ENCODE assay signal across 8 cellular contexts in the genomic region with DNA sequence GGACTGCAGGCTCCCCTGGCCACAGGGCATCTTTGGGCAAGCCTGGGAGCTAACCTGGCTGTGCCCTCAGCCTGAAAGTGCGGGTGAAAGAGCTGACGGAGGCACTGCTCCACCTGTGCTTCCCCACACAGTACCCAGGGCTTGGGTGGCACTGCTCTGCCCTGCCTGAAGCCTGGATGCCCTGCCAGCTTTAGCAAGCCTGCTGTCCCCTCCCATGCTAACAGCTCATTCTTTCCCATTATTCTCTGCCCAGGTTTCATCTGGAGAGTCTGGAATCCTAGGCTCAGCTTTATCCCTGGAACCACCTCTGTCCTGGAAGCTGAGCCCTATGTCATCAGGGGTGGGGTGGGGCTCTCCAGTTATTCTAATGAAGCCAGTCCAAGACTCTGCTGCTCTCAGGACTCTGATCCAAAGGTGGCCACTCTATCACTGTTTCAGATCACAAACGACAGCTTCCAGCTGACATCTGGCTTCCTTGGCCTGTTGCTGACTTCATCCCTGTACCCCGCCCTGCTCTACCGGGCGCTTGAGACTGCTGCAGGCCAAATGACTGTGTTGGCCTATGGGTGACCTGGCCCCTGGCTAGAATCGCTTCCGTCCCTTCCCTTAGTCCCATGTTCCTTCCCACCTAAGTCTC. TPM values are rescaled to one million over a fixed set of nuclear protein-coding genes. Genes with fewer than 3 reads are reported as not detected.
A peak's percentile ranks its signal among the peaks of the same experiment; 100 is the strongest.
DNase-seq lines count a peak whose midpoint lies in the region; ATAC-seq and TF ChIP-seq lines count a peak whose summit lies in the region.

No MANE protein-coding gene starts in this region.

- peak overlapping the region; percentile 54 to 74 (median 69) for H3K9ac ChIP-seq in skeletal muscle tissue (ENCODE audit: low read depth in 1 of 3, low read length in 3 of 3)

- DNase-seq in ELR (ENCODE audit: low read depth) (peak; percentile 92), WTC11 (ENCODE audit: low spot score) (no peak), heart right ventricle (peak; percentile 65 to 75), progenitor cell of endocrine pancreas (ENCODE audit: low spot score, unreplicated experiment) (no peak)

- H3K27ac ChIP-seq in heart right ventricle (peak overlapping the region; percentile 48 to 97 (median 91)), skeletal muscle tissue (ENCODE audit: low read depth, low read length) (peak overlapping the region; percentile 83)

- 46 to 54% methylated on average over 8 of the region's 8 CpGs for WGBS in heart right ventricle, 2 donors

- H3K4me1 Mint-ChIP-seq in WTC11 (peaks cover 8% of the 10 kb centered on the region), progenitor cell of endocrine pancreas (ENCODE audit: low read depth) (peaks cover 22% of the 10 kb centered on the region)

- no peak for TF ChIP-seq CTCF in WTC11 (IDR thresholded peaks at IDR 0.05)
- TF ChIP-seq CTCF in heart right ventricle (IDR thresholded peaks at IDR 0.05), result no peak
- no peak for TF ChIP-seq CTCF in progenitor cell of endocrine pancreas (IDR thresholded peaks at IDR 0.05; ENCODE audit: unreplicated experiment)

- H3K9me3 Mint-ChIP-seq in WTC11 (no peaks in the 10 kb centered on the region), progenitor cell of endocrine pancreas (ENCODE audit: low read depth) (no peaks in the 10 kb centered on the region)

- intact Hi-C loops in heart right ventricle (cut with DNase I), result loop anchor here in 2 of 10 donors (10.0 kb wide), 1 partner anchor 91 kb away; no protein-coding TSS in a partner anchor

- ATAC-seq in WTC11 (no peak), heart right ventricle (peak; percentile 53 to 79 (median 70)), HG02938 (IDR thresholded peaks at IDR 0.05; ENCODE audit: unreplicated experiment) (no peak), GM18867 (IDR thresholded peaks at IDR 0.05; ENCODE audit: unreplicated experiment) (no peak), HG03159 (IDR thresholded peaks at IDR 0.05; ENCODE audit: unreplicated experiment) (no peak)

- H3K36me3 ChIP-seq in heart right ventricle (peaks cover 0 to 43% (median 6%) of the 10 kb centered on the region in 9 donors), skeletal muscle tissue (ENCODE audit: control insufficient read depth in 3 of 3, insufficient read depth in 3 of 3, low read length in 3 of 3) (peaks cover 16 to 18% (median 16%) of the 10 kb centered on the region in 3 donors)

- POLR2A ChIA-PET in WTC11 (lab: Charles Lee), result no interaction called here

- no peaks in the 10 kb centered on the region for H3K27me3 Mint-ChIP-seq in WTC11 (ENCODE audit: low read depth)
- no peaks in the 10 kb centered on the region for H3K27me3 Mint-ChIP-seq in progenitor cell of endocrine pancreas

- H3K4me1 ChIP-seq in heart right ventricle (peaks cover 49 to 77% (median 71%) of the 10 kb centered on the region in 9 donors), skeletal muscle tissue (ENCODE audit: control insufficient read depth in 3 of 3, insufficient read depth in 3 of 3, low read length in 3 of 3) (peaks cover 68 to 77% (median 70%) of the 10 kb centered on the region in 3 donors)

- H3K36me3 Mint-ChIP-seq in WTC11 (peaks cover 4% of the 10 kb centered on the region; the same call in 1 of the 2 replicates), progenitor cell of endocrine pancreas (ENCODE audit: insufficient read depth) (peaks cover 7% of the 10 kb centered on the region)

- H3K4me3 Mint-ChIP-seq in WTC11, result no peak overlapping the region
- H3K4me3 Mint-ChIP-seq in progenitor cell of endocrine pancreas (ENCODE audit: low read depth), result no peak overlapping the region

- H3K9me3 ChIP-seq in heart right ventricle (no peaks in the 10 kb centered on the region), skeletal muscle tissue (ENCODE audit: control insufficient read depth in 3 of 3, low read length in 3 of 3) (no peaks in the 10 kb centered on the region)

- CTCF ChIA-PET in WTC11 (lab: Charles Lee), result interaction anchor here (0.5 to 2.4 kb wide), 5 partner anchors 11 to 160 kb away, joined by 3 to 6 read pairs (median 4); no protein-coding TSS in a partner anchor

- no peaks in the 10 kb centered on the region for H3K27me3 ChIP-seq in heart right ventricle
- H3K27me3 ChIP-seq in skeletal muscle tissue (ENCODE audit: control insufficient read depth in 3 of 3, insufficient read depth in 3 of 3, low read length in 3 of 3), result no peaks in the 10 kb centered on the region

- H3K4me3 ChIP-seq in heart right ventricle, result no peak overlapping the region
- H3K4me3 ChIP-seq in skeletal muscle tissue (ENCODE audit: low read length in 3 of 3), result peak overlapping the region in 2 of 3 donors; percentile 16 to 41

- H3K27ac Mint-ChIP-seq in WTC11 (peak overlapping the region; percentile 76), progenitor cell of endocrine pancreas (no peak overlapping the region)

TF ChIP-seq in WTC11, 78 proteins besides CTCF, POLR2A, EP300 and RAD21:
- TF ChIP-seq NR2C2 (CRISPR knock-in tag; IDR thresholded peaks at IDR 0.05) (no peak), MYBL2 (CRISPR knock-in tag; IDR thresholded peaks at IDR 0.05) (no peak)
- TF ChIP-seq, protein P1, sequence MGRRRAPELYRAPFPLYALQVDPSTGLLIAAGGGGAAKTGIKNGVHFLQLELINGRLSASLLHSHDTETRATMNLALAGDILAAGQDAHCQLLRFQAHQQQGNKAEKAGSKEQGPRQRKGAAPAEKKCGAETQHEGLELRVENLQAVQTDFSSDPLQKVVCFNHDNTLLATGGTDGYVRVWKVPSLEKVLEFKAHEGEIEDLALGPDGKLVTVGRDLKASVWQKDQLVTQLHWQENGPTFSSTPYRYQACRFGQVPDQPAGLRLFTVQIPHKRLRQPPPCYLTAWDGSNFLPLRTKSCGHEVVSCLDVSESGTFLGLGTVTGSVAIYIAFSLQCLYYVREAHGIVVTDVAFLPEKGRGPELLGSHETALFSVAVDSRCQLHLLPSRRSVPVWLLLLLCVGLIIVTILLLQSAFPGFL (CRISPR knock-in tag; IDR thresholded peaks at IDR 0.05; ENCODE audit: borderline replicate concordance), result no peak

RNA-seq across cellular contexts. Expression of a gene that starts 29.3 kb away (rescaled TPM):
- total RNA-seq in WTC11 (2021), result 0.37 to 0.46 TPM (median 0.39 TPM) in 3 replicates
- total RNA-seq in heart right ventricle, result 10 to 100 TPM in 7 of 10 donors, 1 to 10 TPM in 3; 3.5 to 37.5 (median 12.1) TPM
- 10 to 100 TPM in 1 of 2 donors, 1 to 10 TPM in 1; 8.3 to 14.3 TPM for polyA plus RNA-seq in heart right ventricle
- total RNA-seq in skeletal muscle tissue, result 23.5 TPM
- 0.69 and 0.86 TPM in 2 replicates for total RNA-seq in progenitor cell of endocrine pancreas

RNA-seq across cellular contexts. Expression of a gene that starts 42.4 kb away (rescaled TPM):
- total RNA-seq in WTC11 (2021) (18.4 to 23.5 TPM (median 20.5 TPM) in 3 replicates), heart right ventricle (10 to 100 TPM; 15.3 to 25.4 (median 17.6) TPM), skeletal muscle tissue (24.0 TPM), progenitor cell of endocrine pancreas (21.9 and 25.4 TPM in 2 replicates)
- 10 to 100 TPM; 43.3 to 47.5 TPM for polyA plus RNA-seq in heart right ventricle

RNA-seq across cellular contexts. Expression of a gene that starts 54.3 kb away (rescaled TPM):
- total RNA-seq in WTC11 (2021) (29.5 to 43.2 TPM (median 33.0 TPM) in 3 replicates), heart right ventricle (10 to 100 TPM; 22.8 to 40.0 (median 25.9) TPM), skeletal muscle tissue (14.1 TPM), progenitor cell of endocrine pancreas (39.1 and 44.0 TPM in 2 replicates)
- polyA plus RNA-seq in heart right ventricle, result 10 to 100 TPM; 19.0 to 28.9 TPM

RNA-seq across cellular contexts. Expression of a gene that starts 59.1 kb away (rescaled TPM):
- total RNA-seq in WTC11 (2021) (0.27 to 0.72 TPM (median 0.37 TPM) in 3 replicates), heart right ventricle (1 to 10 TPM in 9 of 10 donors, under 1 TPM in 1; 0.81 to 6.3 (median 2.5) TPM), skeletal muscle tissue (1.0 TPM), progenitor cell of endocrine pancreas (11.1 and 12.4 TPM in 2 replicates)
- polyA plus RNA-seq in heart right ventricle, result 1 to 10 TPM; 3.0 to 3.1 TPM

Comparison
In these comparisons a context has a peak if more than half of its experiments do, and no peak if none do; other contexts are left out.
1. DNase-seq: peak in ELR (single experiment) and heart right ventricle (2 of 2); none in WTC11 (single experiment) and progenitor cell of endocrine pancreas (single experiment).
2. ATAC-seq: peak in heart right ventricle (8 of 8); none in WTC11 (single experiment), HG02938 (single experiment), GM18867 (single experiment) and HG03159 (single experiment).
3. H3K4me3 ChIP-seq: peak in skeletal muscle tissue (2 of 3); none in heart right ventricle (0 of 10).